In the genomic region with DNA sequence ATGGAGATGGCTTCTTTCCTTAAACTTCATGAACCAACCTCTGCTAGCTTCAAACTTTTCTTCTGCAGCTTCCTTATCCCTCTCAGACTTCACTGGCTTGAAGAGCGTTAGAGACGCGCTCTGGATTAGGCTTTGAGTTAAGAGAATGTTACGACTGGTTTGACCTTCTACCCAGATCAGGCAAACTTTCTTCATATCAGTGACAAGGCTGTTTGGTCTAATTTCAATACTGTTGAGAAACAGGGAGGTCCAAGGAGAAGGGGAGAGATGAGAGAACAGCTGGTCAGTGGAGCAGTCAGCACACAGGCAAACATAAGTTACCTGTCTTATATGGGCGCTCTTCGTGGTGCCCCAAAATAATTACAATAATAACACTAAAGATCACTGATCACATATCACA, we compare ENCODE assay signal across 30 cellular contexts. TPM values are rescaled to one million over a fixed set of nuclear protein-coding genes. Genes with fewer than 3 reads are reported as not detected.
DNase-seq lines count a peak whose midpoint lies in the region; ATAC-seq, FAIRE-seq and TF ChIP-seq lines count a peak whose summit lies in the region.
"Had no signal": no experiment of that assay in that cellular context is flagged by ENCODE, and none has a peak within 500 bp of the region (broad histone marks: within the 10 kb centered on the region; RNA-seq: fewer than 3 reads in every experiment).

No MANE protein-coding gene starts in this region.

- H3K4me1 Mint-ChIP-seq in CD14-positive monocyte: peaks cover 64% of the 10 kb centered on the region
- peaks cover 62% of the 10 kb centered on the region for H3K4me1 Mint-ChIP-seq in T-helper 17 cell

- no peaks in the 10 kb centered on the region for H3K36me3 ChIP-seq in cardiac muscle cell
- H3K36me3 ChIP-seq in pancreas: no peaks in the 10 kb centered on the region
- H3K36me3 ChIP-seq: BE2C, left lung, thoracic aorta had no signal

- no peak for ATAC-seq in T-helper 17 cell
- ATAC-seq in pancreas: peak; percentile 35 to 75 (median 54)
- ATAC-seq in GM21381 (IDR thresholded peaks at IDR 0.05; ENCODE audit: unreplicated experiment): no peak
- ATAC-seq in GM21825 (IDR thresholded peaks at IDR 0.05; ENCODE audit: unreplicated experiment): no peak
- no peak for ATAC-seq in GM19351 (IDR thresholded peaks at IDR 0.05; ENCODE audit: unreplicated experiment)
- ATAC-seq: left lung had no signal

- H3K4me1 ChIP-seq in cardiac muscle cell (ENCODE audit: low read depth) (peaks cover 29% of the 10 kb centered on the region), pancreas (peaks cover 0 to 36% (median 25%) of the 10 kb centered on the region in 3 donors)

- WGBS in pancreas, 2 donors: 49 to 50% methylated on average over 6 of the region's 6 CpGs

- H3K36me3 Mint-ChIP-seq in CD14-positive monocyte (peaks cover 10 to 37% of the 10 kb centered on the region in 2 donors), T-helper 17 cell (ENCODE audit: low read depth) (peaks cover 8% of the 10 kb centered on the region)

- H3K9me3 Mint-ChIP-seq in CD14-positive monocyte: peaks cover 0 to 3% (median 0%) of the 10 kb centered on the region in 7 donors
- H3K9me3 Mint-ChIP-seq: activated CD4-positive, alpha-beta memory T cell treated with anti-CD3 and anti-CD28 coated beads for 36 hours; neural crest cell had no signal

- intact Hi-C loops in CD14-positive monocyte (cut with micrococcal nuclease) (no loop called here), pancreas (cut with DNase I) (no loop called here)

- H3K4me3 Mint-ChIP-seq in CD14-positive monocyte (no peak overlapping the region), T-helper 17 cell (no peak overlapping the region)
- H3K4me3 Mint-ChIP-seq: activated CD4-positive, alpha-beta memory T cell treated with anti-CD3 and anti-CD28 coated beads for 36 hours; activated naive CD8-positive, alpha-beta T cell treated with anti-CD3 and anti-CD28 coated beads, Interleukin-2, amount 10 ng/mL, durations not matched to agents 7 days and 5 days; immature natural killer cell; mesothelial cell of epicardium; neural crest cell had no signal

- peaks cover 0 to 2% (median 0%) of the 10 kb centered on the region in 3 donors for H3K27me3 Mint-ChIP-seq in CD14-positive monocyte (ENCODE audit: low read depth in 3 of 3)
- no peaks in the 10 kb centered on the region for H3K27me3 Mint-ChIP-seq in T-helper 17 cell
- H3K27me3 Mint-ChIP-seq: activated CD4-positive, alpha-beta memory T cell treated with anti-CD3 and anti-CD28 coated beads for 36 hours; activated naive CD8-positive, alpha-beta T cell treated with anti-CD3 and anti-CD28 coated beads, Interleukin-2, amount 10 ng/mL, durations not matched to agents 7 days and 5 days had no signal

- H3K9me3 ChIP-seq in T-helper 17 cell (ENCODE audit: control insufficient read depth, low read length, poor library complexity, severe bottlenecking) (no peaks in the 10 kb centered on the region), cardiac muscle cell (ENCODE audit: low read depth) (no peaks in the 10 kb centered on the region), pancreas (no peaks in the 10 kb centered on the region)
- H3K9me3 ChIP-seq: BE2C, left lung, MG63, thoracic aorta had no signal

- no peak for FAIRE-seq in pancreas (lab: Jason Lieb, UNC)

- H3K4me3 ChIP-seq in cardiac muscle cell (no peak overlapping the region), pancreas (no peak overlapping the region)
- H3K4me3 ChIP-seq: left lung, MG63, PC-9, thoracic aorta had no signal

- peak overlapping the region; percentile 70 for H3K27ac ChIP-seq in cardiac muscle cell
- no peak overlapping the region for H3K27ac ChIP-seq in pancreas
- H3K27ac ChIP-seq: left lung, PC-9, thoracic aorta had no signal

- no peaks in the 10 kb centered on the region for H3K27me3 ChIP-seq in cardiac muscle cell
- H3K27me3 ChIP-seq in pancreas: no peaks in the 10 kb centered on the region
- H3K27me3 ChIP-seq: BE2C, left lung, MG63 had no signal

- TF ChIP-seq CTCF in CD14-positive monocyte (IDR thresholded peaks at IDR 0.05): no peak
- TF ChIP-seq CTCF in cardiac muscle cell (IDR thresholded peaks at IDR 0.05; ENCODE audit: low read depth, low read length): no peak
- TF ChIP-seq CTCF in pancreas (IDR thresholded peaks at IDR 0.05): no peak

- peak overlapping the region in 5 of 7 donors; percentile 0 to 80 (median 44) for H3K27ac Mint-ChIP-seq in CD14-positive monocyte
- H3K27ac Mint-ChIP-seq in T-helper 17 cell: peak overlapping the region; percentile 30
- H3K27ac Mint-ChIP-seq: activated CD4-positive, alpha-beta memory T cell treated with anti-CD3 and anti-CD28 coated beads for 36 hours; activated naive CD8-positive, alpha-beta T cell treated with anti-CD3 and anti-CD28 coated beads, Interleukin-2, amount 10 ng/mL, durations not matched to agents 7 days and 5 days; mesothelial cell of epicardium had no signal

- DNase-seq in CD14-positive monocyte (ENCODE audit: low spot score) (no peak), T-helper 17 cell (no peak), cardiac muscle cell (ENCODE audit: low read depth in 1 of 2, low spot score in 1 of 2) (peak in 1 of 2 donors; percentile 10), pancreas (no peak), retina (no peak)
- DNase-seq: activated CD4-positive, alpha-beta memory T cell treated with anti-CD3 and anti-CD28 coated beads for 36 hours; activated CD8-positive, alpha-beta memory T cell treated with anti-CD3 and anti-CD28 coated beads, Interleukin-2, amount 50 U/mL, for 48 hours; activated naive CD8-positive, alpha-beta T cell treated with anti-CD3 and anti-CD28 coated beads, Interleukin-2, amount 10 ng/mL, durations not matched to agents 7 days and 5 days; BE2C; DMS79; foreskin fibroblast; GF-D8; immature natural killer cell; KBM-7; left lung; MG63; NCI-H1436 treated with DMSO at 0.1 percent for 48 hours; NCI-H524; NK-92 treated with Interleukin-12 subunit alpha and Interleukin-12 subunit beta, amount 100 ng/mL, for 24 hours; PC-9; SHP77 treated with DMSO at 0.1 percent for 48 hours; stimulated activated CD4-positive, alpha-beta T cell treated with anti-CD3 and anti-CD28 coated beads, Interleukin-2, amount 100 ng/mL, for 48 hours; stimulated activated naive CD4-positive, alpha-beta T cell treated with Interleukin-2 at 50 U/mL for 16 hours; SW 1271 had no signal

RNA-seq across cellular contexts. Expression of gene SCAF11, which starts 14.9 kb away (rescaled TPM):
- polyA plus RNA-seq in CD14-positive monocyte (10 to 100 TPM; 32.6 to 73.4 TPM), cardiac muscle cell (57.3 and 83.4 TPM in 2 replicates), pancreas (10 to 100 TPM; 13.8 to 18.7 TPM)
- total RNA-seq in T-helper 17 cell (100 to 1,000 TPM; 165 to 166 TPM), cardiac muscle cell (81.5 and 129 TPM in 2 replicates), pancreas (10 to 100 TPM; 40.8 to 74.2 (median 47.1) TPM)

Comparison
In these comparisons a context has a peak if more than half of its experiments do, and no peak if none do; other contexts are left out.
1. ATAC-seq: peak in pancreas (4 of 4); none in T-helper 17 cell (single experiment), GM21381 (single experiment), GM21825 (single experiment) and GM19351 (single experiment).